Comparison of ENCODE assay signal across 16 cellular contexts in genomic region chr5:55763736-55764420, GRCh38. TPM values are rescaled to one million over a fixed set of nuclear protein-coding genes. Genes with fewer than 3 reads are reported as not detected.
DNase-seq lines count a peak whose midpoint lies in the region; ATAC-seq lines count a peak whose summit lies in the region.
"Had no signal": no experiment of that assay in that cellular context is flagged by ENCODE, and none has a peak within 500 bp of the region (broad histone marks: within the 10 kb centered on the region; RNA-seq: fewer than 3 reads in every experiment).

No MANE protein-coding gene starts in this region.

- H3K4me3 Mint-ChIP-seq in activated naive CD4-positive, alpha-beta T cell treated with anti-CD3 and anti-CD28 coated beads, Interleukin-2, amount 50 U/mL, for 24 hours = peak overlapping the region; percentile 3
- H3K4me3 Mint-ChIP-seq in naive thymus-derived CD8-positive, alpha-beta T cell = peak overlapping the region in 6 of 10 donors; percentile 7 to 21 (median 16)

- peaks cover 3% of the 10 kb centered on the region for H3K36me3 Mint-ChIP-seq in activated naive CD4-positive, alpha-beta T cell treated with anti-CD3 and anti-CD28 coated beads, Interleukin-2, amount 50 U/mL, for 24 hours
- peaks cover 0 to 3% (median 0%) of the 10 kb centered on the region in 3 donors for H3K36me3 Mint-ChIP-seq in naive thymus-derived CD8-positive, alpha-beta T cell

- no peak overlapping the region for H3K27ac Mint-ChIP-seq in activated naive CD4-positive, alpha-beta T cell treated with anti-CD3 and anti-CD28 coated beads, Interleukin-2, amount 50 U/mL, for 24 hours
- no peak overlapping the region for H3K27ac Mint-ChIP-seq in naive thymus-derived CD8-positive, alpha-beta T cell

- no peak overlapping the region for H3K4me3 ChIP-seq in Jurkat, Clone E6-1 (ENCODE audit: low read length)
- H3K4me3 ChIP-seq: thoracic aorta had no signal

- peaks cover 8% of the 10 kb centered on the region for H3K27me3 Mint-ChIP-seq in activated naive CD4-positive, alpha-beta T cell treated with anti-CD3 and anti-CD28 coated beads, Interleukin-2, amount 50 U/mL, for 24 hours
- H3K27me3 Mint-ChIP-seq in naive thymus-derived CD8-positive, alpha-beta T cell = peaks cover 2 to 18% (median 4%) of the 10 kb centered on the region in 5 donors

- ATAC-seq in GM21447 (IDR thresholded peaks at IDR 0.05; ENCODE audit: unreplicated experiment) = peak; percentile 72
- ATAC-seq in naive thymus-derived CD8-positive, alpha-beta T cell = peak in 1 of 2 donors; percentile 30
- ATAC-seq: left ventricle myocardium superior had no signal

- POLR2A ChIA-PET in naive thymus-derived CD8-positive, alpha-beta T cell (lab: Charles Lee) = no interaction called here

- DNase-seq in activated naive CD4-positive, alpha-beta T cell treated with Interleukin-2 at 50 U/mL for 16 hours = no peak
- DNase-seq in Jurkat, Clone E6-1 (ENCODE audit: low read depth, low spot score) = peak; percentile 80
- DNase-seq in naive thymus-derived CD8-positive, alpha-beta T cell = peak in 2 of 10 donors; percentile 1 to 18
- no peak for DNase-seq in stimulated activated CD4-positive, alpha-beta T cell treated with anti-CD3 and anti-CD28 coated beads, Interleukin-2, amount 100 ng/mL, for 48 hours
- DNase-seq in NCI-H69 (lab: John Stamatoyannopoulos, UW) = no peak
- no peak for DNase-seq in activated effector memory CD4-positive, alpha-beta T cell treated with anti-CD3 and anti-CD28 coated beads, Interleukin-2, amount 50 U/mL, for 16 hours
- DNase-seq: activated effector memory CD4-positive, alpha-beta T cell treated with Interleukin-2 at 50 U/mL for 16 hours; brain microvascular endothelial cell; effector CD4-positive, alpha-beta T cell; left ventricle myocardium superior; NCI-H187 treated with DMSO at 0.1 percent for 48 hours; NCI-H526 treated with DMSO at 0.1 percent for 48 hours had no signal

- H3K9me3 Mint-ChIP-seq in activated naive CD4-positive, alpha-beta T cell treated with anti-CD3 and anti-CD28 coated beads, Interleukin-2, amount 50 U/mL, for 24 hours = no peaks in the 10 kb centered on the region
- peaks cover 0 to 2% (median 0%) of the 10 kb centered on the region in 9 donors for H3K9me3 Mint-ChIP-seq in naive thymus-derived CD8-positive, alpha-beta T cell

- peaks cover 17% of the 10 kb centered on the region for H3K4me1 Mint-ChIP-seq in activated naive CD4-positive, alpha-beta T cell treated with anti-CD3 and anti-CD28 coated beads, Interleukin-2, amount 50 U/mL, for 24 hours
- H3K4me1 Mint-ChIP-seq in naive thymus-derived CD8-positive, alpha-beta T cell = peaks cover 3 to 16% (median 13%) of the 10 kb centered on the region in 4 donors

RNA-seq across cellular contexts. Expression of gene DDX4, which starts 26.0 kb away (rescaled TPM):
- not detected for polyA plus RNA-seq in Jurkat, Clone E6-1 (2012; ENCODE audit: insufficient read depth, insufficient read length)
- not detected for total RNA-seq in naive thymus-derived CD8-positive, alpha-beta T cell
- polyA plus RNA-seq in naive thymus-derived CD8-positive, alpha-beta T cell = not detected
- total RNA-seq: left ventricle myocardium superior, posterior vena cava, thoracic aorta had no signal

RNA-seq across cellular contexts. Expression of gene SLC38A9, which starts 51.8 kb away (rescaled TPM):
- 22.8 TPM for polyA plus RNA-seq in Jurkat, Clone E6-1 (2012; ENCODE audit: insufficient read depth, insufficient read length)
- 10 to 100 TPM; 21.9 to 24.4 TPM for total RNA-seq in naive thymus-derived CD8-positive, alpha-beta T cell
- polyA plus RNA-seq in naive thymus-derived CD8-positive, alpha-beta T cell = 10 to 100 TPM in 2 of 3 donors, 1 to 10 TPM in 1; 6.4 to 12.1 (median 10.7) TPM
